In genomic region chr12:18752280-18752920, GRCh38 we compare ENCODE assay signal across 10 cellular contexts. TPM values are rescaled to one million over a fixed set of nuclear protein-coding genes. Genes with fewer than 3 reads are reported as not detected.
A peak's percentile ranks its signal among the peaks of the same experiment; 100 is the strongest.
DNase-seq lines count a peak whose midpoint lies in the region; ATAC-seq, FAIRE-seq and TF ChIP-seq lines count a peak whose summit lies in the region.
"Had no signal": no experiment of that assay in that cellular context is flagged by ENCODE, and none has a peak within 500 bp of the region (broad histone marks: within the 10 kb centered on the region; RNA-seq: fewer than 3 reads in every experiment).

No MANE protein-coding gene starts in this region.

- H3K27me3 Mint-ChIP-seq in T-helper 17 cell: no peaks in the 10 kb centered on the region
- H3K27me3 Mint-ChIP-seq in activated naive CD4-positive, alpha-beta T cell treated with anti-CD3 and anti-CD28 coated beads, Interleukin-2, amount 10 ng/mL, durations not matched to agents 7 days and 5 days: no peaks in the 10 kb centered on the region

- TF ChIP-seq CTCF in epithelial cell of esophagus (IDR thresholded peaks at IDR 0.05; ENCODE audit: insufficient read depth, low read depth, low read length, missing control alignments): no peak

- H3K27ac Mint-ChIP-seq in T-helper 17 cell: no peak overlapping the region
- no peak overlapping the region for H3K27ac Mint-ChIP-seq in activated naive CD4-positive, alpha-beta T cell treated with anti-CD3 and anti-CD28 coated beads, Interleukin-2, amount 10 ng/mL, durations not matched to agents 7 days and 5 days

- DNase-seq in CMK (ENCODE audit: low read depth): peak; percentile 1
- DNase-seq in M059J (ENCODE audit: low read depth): peak; percentile 88
- peak; percentile 11 for DNase-seq in epithelial cell of esophagus (ENCODE audit: low read depth)
- peak; percentile 64 for DNase-seq in myocyte (ENCODE audit: low read depth)
- no peak for DNase-seq in T-helper 17 cell
- DNase-seq in GM19239 (ENCODE audit: insufficient read length, low spot score): no peak
- no peak for DNase-seq in NCI-H146 (lab: John Stamatoyannopoulos, UW)
- DNase-seq in activated naive CD4-positive, alpha-beta T cell treated with anti-CD3 and anti-CD28 coated beads, Interleukin-2, amount 10 ng/mL, durations not matched to agents 7 days and 5 days: no peak
- DNase-seq: NCI-H1436 had no signal

- H3K4me3 ChIP-seq in epithelial cell of esophagus (ENCODE audit: low read length): no peak overlapping the region

- no peaks in the 10 kb centered on the region for H3K36me3 Mint-ChIP-seq in T-helper 17 cell (ENCODE audit: low read depth)
- H3K36me3 Mint-ChIP-seq in activated naive CD4-positive, alpha-beta T cell treated with anti-CD3 and anti-CD28 coated beads, Interleukin-2, amount 10 ng/mL, durations not matched to agents 7 days and 5 days: no peaks in the 10 kb centered on the region

- ATAC-seq in T-helper 17 cell: no peak

- H3K9me3 Mint-ChIP-seq in activated naive CD4-positive, alpha-beta T cell treated with anti-CD3 and anti-CD28 coated beads, Interleukin-2, amount 10 ng/mL, durations not matched to agents 7 days and 5 days: peaks cover 2% of the 10 kb centered on the region

- no peak overlapping the region for H3K4me3 Mint-ChIP-seq in T-helper 17 cell
- no peak overlapping the region for H3K4me3 Mint-ChIP-seq in activated naive CD4-positive, alpha-beta T cell treated with anti-CD3 and anti-CD28 coated beads, Interleukin-2, amount 10 ng/mL, durations not matched to agents 7 days and 5 days

- no peak for FAIRE-seq in GM19239 (lab: Jason Lieb, UNC)

- no peaks in the 10 kb centered on the region for H3K9me3 ChIP-seq in T-helper 17 cell (ENCODE audit: control insufficient read depth, low read length, poor library complexity, severe bottlenecking)

- CTCF ChIA-PET in activated naive CD4-positive, alpha-beta T cell treated with anti-CD3 and anti-CD28 coated beads, Interleukin-2, amount 10 ng/mL, durations not matched to agents 7 days and 5 days (lab: Charles Lee): no interaction called here

- no peaks in the 10 kb centered on the region for H3K4me1 Mint-ChIP-seq in T-helper 17 cell
- H3K4me1 Mint-ChIP-seq in activated naive CD4-positive, alpha-beta T cell treated with anti-CD3 and anti-CD28 coated beads, Interleukin-2, amount 10 ng/mL, durations not matched to agents 7 days and 5 days: no peaks in the 10 kb centered on the region

RNA-seq across cellular contexts. Expression of gene CAPZA3, which starts 14.5 kb away (rescaled TPM):
- total RNA-seq in M059J (2014; rRNA removed; shearing (Covaris generic)): not detected in 2 replicates
- not detected in 2 replicates for total RNA-seq in myocyte
- not detected for polyA plus RNA-seq in myocyte (2012)
- not detected for total RNA-seq in T-helper 17 cell
- total RNA-seq: SK-MEL-5 had no signal

RNA-seq across cellular contexts. Expression of gene PLCZ1, which starts 14.6 kb away (rescaled TPM):
- total RNA-seq in M059J (2014; rRNA removed; shearing (Covaris generic)): not detected in 2 replicates
- total RNA-seq in myocyte (not detected in 2 replicates), T-helper 17 cell (not detected)
- not detected for polyA plus RNA-seq in myocyte (2012)
- total RNA-seq: SK-MEL-5 had no signal

Comparison
In these comparisons a context has a peak if more than half of its experiments do, and no peak if none do; other contexts are left out.
1. DNase-seq: peak in CMK (single experiment), M059J (single experiment), epithelial cell of esophagus (single experiment) and myocyte (single experiment); none in T-helper 17 cell (0 of 3), GM19239 (single experiment), NCI-H146 (single experiment) and activated naive CD4-positive, alpha-beta T cell treated with anti-CD3 and anti-CD28 coated beads, Interleukin-2, amount 10 ng/mL, durations not matched to agents 7 days and 5 days (single experiment).